ENCODE assay signal across 14 cellular contexts in genomic region chr4:119139316-119139715, GRCh38. TPM values are rescaled to one million over a fixed set of nuclear protein-coding genes. Genes with fewer than 3 reads are reported as not detected.
DNase-seq lines count a peak whose midpoint lies in the region; ATAC-seq and TF ChIP-seq lines count a peak whose summit lies in the region.
"Had no signal": no experiment of that assay in that cellular context is flagged by ENCODE, and none has a peak within 500 bp of the region (broad histone marks: within the 10 kb centered on the region; RNA-seq: fewer than 3 reads in every experiment).

No MANE protein-coding gene starts in this region.

- H3K27me3 ChIP-seq in heart left ventricle: no peaks in the 10 kb centered on the region
- H3K27me3 ChIP-seq: uterus had no signal

- no peak overlapping the region for H3K4me3 Mint-ChIP-seq in stimulated activated memory B cell treated with anti-CD40 and anti-IgM and Interleukin-4, amounts not matched to agents 10 μg/mL and 1 μg/mL and 100 μg/mL, for 72 hours
- H3K4me3 Mint-ChIP-seq in chondrocyte (ENCODE audit: unreplicated experiment): no peak overlapping the region
- H3K4me3 Mint-ChIP-seq: activated naive CD4-positive, alpha-beta T cell treated with anti-CD3 and anti-CD28 coated beads for 36 hours had no signal

- no peaks in the 10 kb centered on the region for H3K9me3 Mint-ChIP-seq in stimulated activated memory B cell treated with anti-CD40 and anti-IgM and Interleukin-4, amounts not matched to agents 10 μg/mL and 1 μg/mL and 100 μg/mL, for 72 hours
- no peaks in the 10 kb centered on the region for H3K9me3 Mint-ChIP-seq in chondrocyte (ENCODE audit: low read depth)

- peaks cover 23% of the 10 kb centered on the region for H3K4me1 Mint-ChIP-seq in stimulated activated memory B cell treated with anti-CD40 and anti-IgM and Interleukin-4, amounts not matched to agents 10 μg/mL and 1 μg/mL and 100 μg/mL, for 72 hours
- H3K4me1 Mint-ChIP-seq in chondrocyte (ENCODE audit: low read depth): peaks cover 34% of the 10 kb centered on the region

- no peaks in the 10 kb centered on the region for H3K9me3 ChIP-seq in heart left ventricle
- H3K9me3 ChIP-seq: uterus had no signal

- H3K4me3 ChIP-seq in heart left ventricle (peak overlapping the region; percentile 6 to 64 (median 48)), fibroblast of mammary gland (ENCODE audit: control insufficient read depth, low read depth, low read length) (no peak overlapping the region)
- H3K4me3 ChIP-seq: uterus had no signal

- no peak for TF ChIP-seq POLR2A in heart left ventricle (IDR thresholded peaks at IDR 0.05)

- intact Hi-C loops in heart left ventricle (cut with DNase I): loop anchor here in 8 of 10 donors (5.0 to 10.0 kb wide), 4 partner anchors 92 to 395 kb away; no protein-coding TSS in a partner anchor
- intact Hi-C loops in Right ventricle myocardium superior (cut with DNase I): loop anchor here (10.0 kb wide), 1 partner anchor 95 kb away; no protein-coding TSS in a partner anchor

- no peak for TF ChIP-seq CTCF in heart left ventricle (IDR thresholded peaks at IDR 0.05)
- TF ChIP-seq CTCF in VCaP (conservative IDR thresholded peaks at IDR 0.05): no peak
- TF ChIP-seq CTCF in fibroblast of mammary gland (conservative IDR thresholded peaks at IDR 0.05; ENCODE audit: control insufficient read depth, insufficient read depth, low read depth, low read length): no peak
- no peak for TF ChIP-seq CTCF in chondrocyte (IDR thresholded peaks at IDR 0.05)

- no peaks in the 10 kb centered on the region for H3K27me3 Mint-ChIP-seq in stimulated activated memory B cell treated with anti-CD40 and anti-IgM and Interleukin-4, amounts not matched to agents 10 μg/mL and 1 μg/mL and 100 μg/mL, for 72 hours
- H3K27me3 Mint-ChIP-seq in chondrocyte (ENCODE audit: low read depth): no peaks in the 10 kb centered on the region

- DNase-seq in heart left ventricle: no peak
- DNase-seq in Right ventricle myocardium superior: no peak
- DNase-seq in fibroblast of mammary gland (ENCODE audit: low read depth): peak; percentile 22
- no peak for DNase-seq in mucosa of gallbladder (ENCODE audit: low spot score)
- DNase-seq in chondrocyte (ENCODE audit: low spot score): no peak
- DNase-seq: activated CD4-positive, CD25-positive, alpha-beta regulatory T cell; activated naive CD4-positive, alpha-beta T cell treated with anti-CD3 and anti-CD28 coated beads for 36 hours; NCI-H1092; NCI-H510A treated with DMSO at 0.1 percent for 48 hours; SIG-M5; uterus had no signal

- peak overlapping the region; percentile 34 to 98 (median 87) for H3K27ac ChIP-seq in heart left ventricle
- H3K27ac ChIP-seq in VCaP: peak overlapping the region; percentile 43

- H3K4me1 ChIP-seq in heart left ventricle: peaks cover 0 to 27% (median 6%) of the 10 kb centered on the region in 12 donors
- H3K4me1 ChIP-seq: uterus had no signal

- H3K36me3 Mint-ChIP-seq in stimulated activated memory B cell treated with anti-CD40 and anti-IgM and Interleukin-4, amounts not matched to agents 10 μg/mL and 1 μg/mL and 100 μg/mL, for 72 hours: no peaks in the 10 kb centered on the region
- H3K36me3 Mint-ChIP-seq in chondrocyte (ENCODE audit: low read depth): no peaks in the 10 kb centered on the region

- no peak for ATAC-seq in heart left ventricle
- ATAC-seq in Right ventricle myocardium superior (ENCODE audit: poor library complexity): no peak
- no peak for ATAC-seq in stimulated activated memory B cell treated with anti-CD40 and anti-IgM and Interleukin-4, amounts not matched to agents 10 μg/mL and 1 μg/mL and 100 μg/mL, for 72 hours
- ATAC-seq in GM19467 (IDR thresholded peaks at IDR 0.05; ENCODE audit: unreplicated experiment): no peak

- H3K27ac Mint-ChIP-seq in stimulated activated memory B cell treated with anti-CD40 and anti-IgM and Interleukin-4, amounts not matched to agents 10 μg/mL and 1 μg/mL and 100 μg/mL, for 72 hours: peak overlapping the region; percentile 69
- H3K27ac Mint-ChIP-seq in chondrocyte (ENCODE audit: unreplicated experiment): no peak overlapping the region

- H3K36me3 ChIP-seq in heart left ventricle: peaks cover 0 to 31% (median 0%) of the 10 kb centered on the region in 9 donors
- H3K36me3 ChIP-seq: uterus had no signal

RNA-seq across cellular contexts. Expression of gene MYOZ2, which starts 3.7 kb away (rescaled TPM):
- total RNA-seq in heart left ventricle (1,000 to 10,000 TPM in 1 of 9 donors, 100 to 1,000 TPM in 8; 466 to 1,072 (median 885) TPM), Right ventricle myocardium superior (705 TPM), mucosa of gallbladder (0.32 TPM), chondrocyte (0.13 to 0.35 TPM in 2 of 3 replicates, not detected in the other)
- polyA plus RNA-seq in heart left ventricle: 100 to 1,000 TPM; 592 to 872 TPM
- total RNA-seq: activated naive CD4-positive, alpha-beta T cell treated with anti-CD3 and anti-CD28 coated beads for 36 hours had no signal

Comparison
In these comparisons a context has a peak if more than half of its experiments do, and no peak if none do; other contexts are left out.
1. RNA of gene MYOZ2, which starts 3.7 kb away (total RNA-seq): 466 to 1,072 TPM in heart left ventricle and 705 TPM in Right ventricle myocardium superior (single experiment); 0.13 to 0.35 TPM in chondrocyte and 0.32 TPM in mucosa of gallbladder (single experiment); every median in the first group is over 100 times any median in the second.